ENCODE assay signal across 14 cellular contexts in the genomic region with DNA sequence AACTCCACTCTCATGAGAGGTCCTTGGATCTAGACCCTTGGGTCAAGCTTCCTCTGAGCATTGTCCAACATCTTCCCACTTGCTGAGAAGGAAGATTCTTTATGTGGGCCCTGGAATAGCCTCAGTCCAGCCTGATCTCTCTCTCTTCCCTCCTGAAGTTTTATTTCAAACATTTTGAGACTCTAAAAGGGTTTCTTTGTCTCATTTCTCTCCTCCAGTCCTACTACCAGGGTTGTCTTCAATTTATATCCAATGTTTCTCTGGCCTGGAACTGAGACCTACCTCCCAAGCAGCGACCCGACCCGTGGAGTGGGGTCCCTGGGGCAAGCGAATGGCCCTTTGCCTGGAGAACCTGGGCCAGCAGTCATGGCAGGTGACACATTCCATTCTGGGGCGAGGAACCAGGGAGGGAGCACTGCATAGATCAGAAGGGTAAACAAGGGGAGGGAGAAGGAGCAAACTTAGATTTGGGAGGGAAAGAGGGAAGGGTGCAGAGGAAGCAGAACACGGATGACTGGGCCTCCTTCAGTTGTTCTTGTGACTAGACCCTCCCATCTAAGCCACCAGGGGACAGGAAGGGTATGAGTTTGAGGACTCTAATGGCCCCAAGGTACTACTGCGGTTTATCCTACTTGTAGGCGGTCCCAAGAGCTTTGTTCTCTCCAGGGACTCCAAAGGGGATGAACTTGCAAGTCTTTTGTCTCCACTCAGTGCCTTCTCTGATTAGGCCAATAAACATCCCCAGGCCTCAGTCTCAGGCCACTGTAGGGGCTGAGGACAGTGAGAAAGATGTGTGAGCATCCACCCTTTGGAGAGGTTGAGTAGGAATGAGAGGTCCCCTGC. TPM values are rescaled to one million over a fixed set of nuclear protein-coding genes. Genes with fewer than 3 reads are reported as not detected.
DNase-seq lines count a peak whose midpoint lies in the region; ATAC-seq and TF ChIP-seq lines count a peak whose summit lies in the region.
"Had no signal": no experiment of that assay in that cellular context is flagged by ENCODE, and none has a peak within 500 bp of the region (broad histone marks: within the 10 kb centered on the region; RNA-seq: fewer than 3 reads in every experiment).

No MANE protein-coding gene starts in this region.

- TF ChIP-seq POLR2A in right lobe of liver (IDR thresholded peaks at IDR 0.05), result no peak

- H3K4me1 ChIP-seq in BLaER1 treated with 17β-estradiol and CSF1 and Interleukin-3, amounts not matched to agents 10 nM and 100 nM, result peaks cover 0 to 34% (median 30%) of the 10 kb centered on the region in 10 experiments; a peak in 16 of 20 replicates
- no peaks in the 10 kb centered on the region for H3K4me1 ChIP-seq in MM.1S (ENCODE audit: low read length)
- H3K4me1 ChIP-seq in right lobe of liver, result no peaks in the 10 kb centered on the region
- H3K4me1 ChIP-seq: HAP-1 had no signal

- H3K4me3 ChIP-seq in BLaER1 treated with 17β-estradiol and CSF1 and Interleukin-3, amounts not matched to agents 10 nM and 100 nM, result no peak overlapping the region
- H3K4me3 ChIP-seq in MM.1S (ENCODE audit: low read length) (no peak overlapping the region), right lobe of liver (no peak overlapping the region)
- H3K4me3 ChIP-seq: GM23248, HAP-1 had no signal

- H3K36me3 ChIP-seq in BLaER1 treated with 17β-estradiol and CSF1 and Interleukin-3, amounts not matched to agents 10 nM and 100 nM, result no peaks in the 10 kb centered on the region
- no peaks in the 10 kb centered on the region for H3K36me3 ChIP-seq in MM.1S (replicated peaks; ENCODE audit: insufficient read depth, low read length)
- H3K36me3 ChIP-seq in right lobe of liver, result no peaks in the 10 kb centered on the region
- H3K36me3 ChIP-seq: HAP-1 had no signal

- no peak overlapping the region for H3K9ac ChIP-seq in BLaER1 treated with 17β-estradiol and CSF1 and Interleukin-3, amounts not matched to agents 10 nM and 100 nM
- no peak overlapping the region for H3K9ac ChIP-seq in MM.1S (ENCODE audit: low read length)
- H3K9ac ChIP-seq: GM23248 had no signal

- peak overlapping the region in 10 of 11 experiments; percentile 9 to 88 (median 74); a peak in 20 of 22 replicates for H3K4me2 ChIP-seq in BLaER1 treated with 17β-estradiol and CSF1 and Interleukin-3, amounts not matched to agents 10 nM and 100 nM
- no peak overlapping the region for H3K4me2 ChIP-seq in MM.1S (ENCODE audit: low read depth, low read length)

- H2AFZ ChIP-seq in MM.1S (ENCODE audit: low read length), result no peak overlapping the region
- H2AFZ ChIP-seq: GM23248 had no signal

- H3K27ac ChIP-seq in BLaER1 treated with 17β-estradiol and CSF1 and Interleukin-3, amounts not matched to agents 10 nM and 100 nM, result no peak overlapping the region
- no peak overlapping the region for H3K27ac ChIP-seq in MM.1S (ENCODE audit: low read length)
- H3K27ac ChIP-seq in right lobe of liver, result no peak overlapping the region
- H3K27ac ChIP-seq: C4-2B, GM23248 had no signal

- ATAC-seq in right lobe of liver, result no peak

- 62% methylated on average over 6 of the region's 8 CpGs for WGBS in right lobe of liver (ENCODE audit: insufficient coverage, low coverage, low lambda C conversion rate, missing lambda C conversion rate)

- no peaks in the 10 kb centered on the region for H3K9me3 ChIP-seq in BLaER1 treated with 17β-estradiol and CSF1 and Interleukin-3, amounts not matched to agents 10 nM and 100 nM (replicated peaks in 1 of 11)
- H3K9me3 ChIP-seq in MM.1S (replicated peaks; ENCODE audit: insufficient read depth, low read length) (no peaks in the 10 kb centered on the region), right lobe of liver (no peaks in the 10 kb centered on the region)
- H3K9me3 ChIP-seq: HAP-1 had no signal

- no peaks in the 10 kb centered on the region for H3K27me3 ChIP-seq in BLaER1 treated with 17β-estradiol and CSF1 and Interleukin-3, amounts not matched to agents 10 nM and 100 nM
- H3K27me3 ChIP-seq in MM.1S (replicated peaks; ENCODE audit: insufficient read depth, low read length) (0 out of 2 replicates have a peak, but pooled peaks cover 5% of the 10 kb centered on the region), right lobe of liver (no peaks in the 10 kb centered on the region)

- no peaks in the 10 kb centered on the region for H3F3A ChIP-seq in MM.1S (ENCODE audit: insufficient read depth, low read length)

- TF ChIP-seq CTCF in MM.1S (IDR thresholded peaks at IDR 0.05; ENCODE audit: low read length), result no peak
- no peak for TF ChIP-seq CTCF in right lobe of liver (IDR thresholded peaks at IDR 0.05)

- peak; percentile 35 for DNase-seq in RPMI7951 (ENCODE audit: low read depth)
- DNase-seq in islet precursor cell, result peak; percentile 28
- DNase-seq in mucosa of gallbladder (ENCODE audit: low spot score), result no peak
- DNase-seq in MM.1S, result no peak
- DNase-seq in right lobe of liver, result no peak
- DNase-seq: Calu3; CD4-positive, alpha-beta T cell; DMS79 treated with DMSO at 0.1 percent for 48 hours; GM23248 had no signal

- intact Hi-C loops in right lobe of liver (cut with DNase I), result no loop called here

- H3K79me2 ChIP-seq in MM.1S (ENCODE audit: low read length), result no peaks in the 10 kb centered on the region

- H3K9me2 ChIP-seq in MM.1S (replicated peaks; ENCODE audit: insufficient read depth, low read length), result no peaks in the 10 kb centered on the region

- H4K20me1 ChIP-seq in BLaER1 treated with 17β-estradiol and CSF1 and Interleukin-3, amounts not matched to agents 10 nM and 100 nM, result no peaks in the 10 kb centered on the region
- no peaks in the 10 kb centered on the region for H4K20me1 ChIP-seq in MM.1S (ENCODE audit: insufficient read depth, low read length)

RNA-seq across cellular contexts. Expression of gene PRAME, which starts 14.2 kb away (rescaled TPM):
- 62.6 and 73.1 TPM in 2 replicates for total RNA-seq in RPMI7951 (2014; rRNA removed; shearing (Covaris generic))
- total RNA-seq in mucosa of gallbladder (1.5 TPM), right lobe of liver (not detected)
- total RNA-seq: B cell; CD4-positive, alpha-beta T cell; GM23248; HT-29 had no signal

RNA-seq across cellular contexts. Expression of gene ZNF280A, which starts 53.2 kb away (rescaled TPM):
- total RNA-seq in RPMI7951 (2014; rRNA removed; shearing (Covaris generic)), result 0.59 and 0.96 TPM in 2 replicates
- total RNA-seq in mucosa of gallbladder, result not detected
- not detected for total RNA-seq in right lobe of liver
- total RNA-seq: B cell; Calu3; CD4-positive, alpha-beta T cell; GM23248; HT-29 had no signal

Comparison
In these comparisons a context has a peak if more than half of its experiments do, and no peak if none do; other contexts are left out.
1. DNase-seq: peak in RPMI7951 (single experiment) and islet precursor cell (single experiment); none in mucosa of gallbladder (single experiment), MM.1S (single experiment) and right lobe of liver (0 of 3).
2. RNA of gene PRAME, which starts 14.2 kb away (total RNA-seq): 62.6 to 73.1 TPM in RPMI7951; 1.5 TPM in mucosa of gallbladder (single experiment) and not detected in right lobe of liver; every median in the first group is over 10 times any median in the second.